20 cellular contexts compared by ENCODE assay signal in the genomic region with DNA sequence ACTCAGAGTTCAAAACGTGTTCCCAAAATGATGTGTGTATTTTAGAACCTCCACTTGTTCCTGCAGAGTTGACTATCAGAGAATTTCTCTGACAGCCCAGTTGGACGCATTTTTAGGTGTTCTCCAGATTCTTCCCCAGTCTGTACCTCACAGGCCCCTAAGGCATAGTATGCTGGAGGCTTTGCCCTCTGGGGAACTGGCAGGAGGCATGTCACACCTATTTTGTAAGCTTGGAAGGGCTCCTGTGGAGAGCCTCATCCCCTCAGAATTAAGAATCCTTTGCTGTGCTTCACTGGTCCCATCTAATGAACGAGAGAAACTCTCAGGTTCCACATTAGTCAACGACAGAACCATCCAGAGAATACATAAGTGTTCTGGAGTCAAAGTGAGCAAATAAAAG.
A peak's percentile ranks its signal among the peaks of the same experiment; 100 is the strongest.
DNase-seq lines count a peak whose midpoint lies in the region; ATAC-seq and TF ChIP-seq lines count a peak whose summit lies in the region.
"Had no signal": no experiment of that assay in that cellular context is flagged by ENCODE, and none has a peak within 500 bp of the region (broad histone marks: within the 10 kb centered on the region; RNA-seq: fewer than 3 reads in every experiment).

No MANE protein-coding gene starts in this region.

- no peaks in the 10 kb centered on the region for H3K36me3 ChIP-seq in GM23338 (ENCODE audit: insufficient read depth)
- no peaks in the 10 kb centered on the region for H3K36me3 ChIP-seq in mammary epithelial cell (ENCODE audit: insufficient read depth, low read length)
- no peaks in the 10 kb centered on the region for H3K36me3 ChIP-seq in mesendoderm (ENCODE audit: control insufficient read depth, insufficient read depth, low read length)
- H3K36me3 ChIP-seq in trophoblast cell (ENCODE audit: control insufficient read depth in 1 of 2, insufficient read depth in 2 of 2, low read length in 2 of 2): no peaks in the 10 kb centered on the region
- H3K36me3 ChIP-seq in effector memory CD4-positive, alpha-beta T cell (ENCODE audit: control insufficient read depth, insufficient read depth, low read length): no peaks in the 10 kb centered on the region
- H3K36me3 ChIP-seq in WERI-Rb-1: no peaks in the 10 kb centered on the region
- H3K36me3 ChIP-seq: BE2C had no signal

- H3K4me2 ChIP-seq in GM23338 (no peak overlapping the region), mammary epithelial cell (ENCODE audit: insufficient read depth, low read depth, low read length) (peak overlapping the region; percentile 72), mesendoderm (ENCODE audit: low read length) (no peak overlapping the region), trophoblast cell (ENCODE audit: low read length) (no peak overlapping the region)
- H3K4me2 ChIP-seq: SK-N-SH had no signal

- no peak overlapping the region for H4K5ac ChIP-seq in mesendoderm (ENCODE audit: low read length)

- no peak for DNase-seq in GM23338 (ENCODE audit: low spot score)
- no peak for DNase-seq in mammary epithelial cell
- DNase-seq in mesendoderm: peak; percentile 75
- DNase-seq in trophoblast cell: peak; percentile 3 to 55
- DNase-seq in effector memory CD4-positive, alpha-beta T cell: no peak
- no peak for DNase-seq in WERI-Rb-1
- no peak for DNase-seq in SIG-M5 (lab: John Stamatoyannopoulos, UW)
- no peak for DNase-seq in GM19238 (ENCODE audit: insufficient read length, low spot score)
- DNase-seq: DMS53, EL, GF-D8, H7, Karpas-422, NCI-H1694, NCI-H2081, NCI-H526 treated with DMSO at 0.1 percent for 48 hours, OCI-M1, SHP77 had no signal

- H2BK120ac ChIP-seq in mesendoderm (ENCODE audit: low read depth, low read length) (no peak overlapping the region), trophoblast cell (ENCODE audit: insufficient read depth, low read length, poor library complexity) (peak overlapping the region; percentile 68)

- H3K9ac ChIP-seq in mammary epithelial cell (ENCODE audit: insufficient read depth, low read length) (no peak overlapping the region), mesendoderm (ENCODE audit: low read length) (no peak overlapping the region), trophoblast cell (ENCODE audit: low read length) (no peak overlapping the region)
- H3K9ac ChIP-seq: SK-N-SH had no signal

- no peak overlapping the region for H4K91ac ChIP-seq in trophoblast cell (ENCODE audit: low read depth, low read length)

- H4K12ac ChIP-seq in trophoblast cell (ENCODE audit: low read depth, low read length): no peak overlapping the region

- H2AK5ac ChIP-seq in mesendoderm (ENCODE audit: low read length): no peak overlapping the region
- H2AK5ac ChIP-seq in trophoblast cell (ENCODE audit: low read length): no peak overlapping the region

- 14% methylated on average over 4 of the region's 4 CpGs for WGBS in mammary epithelial cell (ENCODE audit: low coverage, missing lambda C conversion rate)
- WGBS in mesendoderm (ENCODE audit: extremely low coverage, insufficient coverage, low lambda C conversion rate): no CpG with 5 or more reads among the region's 4 CpGs
- no CpG with 5 or more reads among the region's 4 CpGs for WGBS in trophoblast cell (ENCODE audit: extremely low coverage, insufficient coverage, insufficient read length)

- H3K14ac ChIP-seq in trophoblast cell (ENCODE audit: low read length): no peak overlapping the region

- H3F3A ChIP-seq in GM23338 (replicated peaks; ENCODE audit: low read depth): no peaks in the 10 kb centered on the region

- H3K27me3 ChIP-seq in GM23338 (ENCODE audit: insufficient read depth) (no peaks in the 10 kb centered on the region), mammary epithelial cell (ENCODE audit: insufficient read depth, low read length) (no peaks in the 10 kb centered on the region), mesendoderm (ENCODE audit: insufficient read depth, low read length, poor library complexity) (no peaks in the 10 kb centered on the region), trophoblast cell (ENCODE audit: insufficient read depth, low read length) (no peaks in the 10 kb centered on the region), WERI-Rb-1 (ENCODE audit: insufficient read depth, low read depth, severe bottlenecking) (no peaks in the 10 kb centered on the region)
- no peaks in the 10 kb centered on the region for H3K27me3 ChIP-seq in effector memory CD4-positive, alpha-beta T cell (replicated peaks; ENCODE audit: control insufficient read depth, insufficient read depth, low read length, poor library complexity, severe bottlenecking)
- H3K27me3 ChIP-seq: BE2C had no signal

- H2BK15ac ChIP-seq in mesendoderm (replicated peaks; ENCODE audit: low read depth): no peak overlapping the region

- no peak overlapping the region for H3K27ac ChIP-seq in GM23338 (ENCODE audit: low read depth)
- H3K27ac ChIP-seq in mammary epithelial cell (ENCODE audit: insufficient read depth, low read depth, low read length): peak overlapping the region; percentile 5
- H3K27ac ChIP-seq in mesendoderm (ENCODE audit: low read depth, low read length): no peak overlapping the region
- peak overlapping the region; percentile 1 for H3K27ac ChIP-seq in trophoblast cell (ENCODE audit: low read depth, low read length)
- H3K27ac ChIP-seq in effector memory CD4-positive, alpha-beta T cell (ENCODE audit: insufficient read depth, low read length, poor library complexity, severe bottlenecking): no peak overlapping the region
- H3K27ac ChIP-seq in WERI-Rb-1: no peak overlapping the region

- H3K79me2 ChIP-seq in GM23338 (replicated peaks; ENCODE audit: insufficient read depth): no peaks in the 10 kb centered on the region
- no peaks in the 10 kb centered on the region for H3K79me2 ChIP-seq in mammary epithelial cell (ENCODE audit: insufficient read depth, low read length)
- H3K79me2 ChIP-seq in mesendoderm (ENCODE audit: control insufficient read depth, insufficient read depth, low read length): no peaks in the 10 kb centered on the region
- no peaks in the 10 kb centered on the region for H3K79me2 ChIP-seq in trophoblast cell (ENCODE audit: control insufficient read depth, insufficient read depth, low read length, poor library complexity)

- no TSS peak for BruUV-seq in mammary epithelial cell (replicated peaks; lab: Mats Ljungman, UMichigan)

- H3K4me3 Mint-ChIP-seq in GM23338: no peak overlapping the region

- H4K20me1 ChIP-seq in GM23338 (replicated peaks; ENCODE audit: insufficient read depth) (no peaks in the 10 kb centered on the region), mammary epithelial cell (ENCODE audit: insufficient read depth, low read length) (no peaks in the 10 kb centered on the region)

- intact Hi-C loops in mammary epithelial cell (cut with micrococcal nuclease): no loop called here

- H2AFZ ChIP-seq in GM23338 (peak overlapping the region; percentile 7; the same call in 1 of the 2 replicates), mammary epithelial cell (ENCODE audit: low read depth, low read length) (peak overlapping the region; percentile 76), trophoblast cell (ENCODE audit: insufficient read depth, low read length, poor library complexity) (no peak overlapping the region)

- dilution Hi-C loops in mammary epithelial cell (cut with HindIII; ENCODE audit: low sequenced_read_pairs): no loop called here

- H3K23ac ChIP-seq in mesendoderm (ENCODE audit: low read length) (no peak overlapping the region), trophoblast cell (ENCODE audit: low read length) (no peak overlapping the region)

- H3K4me3 ChIP-seq in GM23338 (no peak overlapping the region), mammary epithelial cell (replicated peaks in 1 of 3; ENCODE audit: insufficient read depth in 1 of 3, low read depth in 2 of 3, low read length in 3 of 3) (no peak overlapping the region), mesendoderm (ENCODE audit: low read length) (no peak overlapping the region), trophoblast cell (ENCODE audit: low read depth, low read length) (no peak overlapping the region), WERI-Rb-1 (ENCODE audit: low read depth, low read length) (no peak overlapping the region)
- no peak overlapping the region for H3K4me3 ChIP-seq in effector memory CD4-positive, alpha-beta T cell (ENCODE audit: insufficient read depth, low read depth, low read length, poor library complexity, severe bottlenecking)

- no peak for ATAC-seq in GM23338

- H3K18ac ChIP-seq in mesendoderm (ENCODE audit: low read length) (no peak overlapping the region), trophoblast cell (ENCODE audit: low read length) (no peak overlapping the region)

- H3K27ac Mint-ChIP-seq in GM23338: no peak overlapping the region

- H3K4me1 Mint-ChIP-seq in GM23338: peaks cover 9% of the 10 kb centered on the region; the same call in 2 of the 3 replicates

- TF ChIP-seq CTCF in GM23338 (conservative IDR thresholded peaks at IDR 0.05; ENCODE audit: low read depth in 2 of 2) (no peak), mammary epithelial cell (conservative IDR thresholded peaks at IDR 0.05 in 1 of 2, IDR thresholded peaks at IDR 0.05 in 1 of 2; ENCODE audit: extremely low read depth in 1 of 2, insufficient read depth in 1 of 2, low read depth in 1 of 2, low read length in 2 of 2) (no peak), WERI-Rb-1 (IDR thresholded peaks at IDR 0.05; ENCODE audit: low read depth, low read length) (no peak)

- H3K56ac ChIP-seq in mesendoderm (ENCODE audit: low read length): no peak overlapping the region

- H3K79me1 ChIP-seq in mesendoderm (ENCODE audit: low read length) (no peaks in the 10 kb centered on the region), trophoblast cell (ENCODE audit: low read length) (peaks cover 3% of the 10 kb centered on the region)

- in situ Hi-C loops in mammary epithelial cell (cut with MboI; ENCODE audit: low sequenced_read_pairs in 2 of 2): loop anchor here (25.0 kb wide), 2 partner anchors 287 to 662 kb away; no protein-coding TSS in a partner anchor

- no peak overlapping the region for H2BK5ac ChIP-seq in mesendoderm (ENCODE audit: low read length)
- H2BK5ac ChIP-seq in trophoblast cell (ENCODE audit: low read depth, low read length, poor library complexity): no peak overlapping the region

- H3K4ac ChIP-seq in mesendoderm (ENCODE audit: low read depth, low read length) (no peak overlapping the region), trophoblast cell (ENCODE audit: low read depth, low read length) (no peak overlapping the region)

- H4K8ac ChIP-seq in mesendoderm (ENCODE audit: low read depth, low read length) (no peak overlapping the region), trophoblast cell (ENCODE audit: low read depth, low read length) (no peak overlapping the region)

- no peaks in the 10 kb centered on the region for H3K36me3 Mint-ChIP-seq in GM23338 (ENCODE audit: low read depth)

- CTCF ChIA-PET in mammary epithelial cell (lab: Charles Lee; ENCODE audit: low non-redundant PET): no interaction called here

- H3K4me1 ChIP-seq in GM23338 (ENCODE audit: insufficient read depth) (no peaks in the 10 kb centered on the region), mammary epithelial cell (ENCODE audit: insufficient read depth, low read length) (peaks cover 18% of the 10 kb centered on the region), mesendoderm (ENCODE audit: control insufficient read depth, low read depth, low read length) (peaks cover 4% of the 10 kb centered on the region), trophoblast cell (ENCODE audit: control insufficient read depth in 1 of 2, insufficient read depth in 2 of 2, low read length in 2 of 2) (peaks cover 9 to 13% of the 10 kb centered on the region in 2 experiments)
- H3K4me1 ChIP-seq in effector memory CD4-positive, alpha-beta T cell (ENCODE audit: control insufficient read depth, insufficient read depth, low read length, poor library complexity, severe bottlenecking): no peaks in the 10 kb centered on the region

- H3K9me3 Mint-ChIP-seq in GM23338: no peaks in the 10 kb centered on the region

- peaks cover 13% of the 10 kb centered on the region; the same call in 1 of the 2 replicates for H3K9me2 ChIP-seq in GM23338 (ENCODE audit: insufficient read depth)
- H3K9me2 ChIP-seq: SK-N-SH had no signal

- no peak overlapping the region for H2BK12ac ChIP-seq in trophoblast cell (ENCODE audit: low read length)

- no peaks in the 10 kb centered on the region for H3K9me3 ChIP-seq in mammary epithelial cell (replicated peaks; ENCODE audit: insufficient read depth, low read length)
- H3K9me3 ChIP-seq in trophoblast cell (ENCODE audit: insufficient read depth, low read depth, low read length): no peaks in the 10 kb centered on the region
- H3K9me3 ChIP-seq in effector memory CD4-positive, alpha-beta T cell (ENCODE audit: control insufficient read depth, low read length): no peaks in the 10 kb centered on the region
- no peaks in the 10 kb centered on the region for H3K9me3 ChIP-seq in WERI-Rb-1 (ENCODE audit: severe bottlenecking)
- H3K9me3 ChIP-seq: BE2C, SK-N-SH had no signal

- no peaks in the 10 kb centered on the region for H3K27me3 Mint-ChIP-seq in GM23338 (ENCODE audit: insufficient read depth, low read depth, poor library complexity)

Comparison
In these comparisons a context has a peak if more than half of its experiments do, and no peak if none do; other contexts are left out.
1. DNase-seq: peak in mesendoderm (single experiment) and trophoblast cell (2 of 2); none in GM23338 (single experiment), mammary epithelial cell (single experiment), effector memory CD4-positive, alpha-beta T cell (0 of 3), WERI-Rb-1 (single experiment), SIG-M5 (single experiment) and GM19238 (single experiment).
2. H3K27ac ChIP-seq: peak in mammary epithelial cell (single experiment) and trophoblast cell (single experiment); none in GM23338 (single experiment), mesendoderm (single experiment), effector memory CD4-positive, alpha-beta T cell (single experiment) and WERI-Rb-1 (single experiment).